ENCODE assay signal across 11 cellular contexts in the genomic region with DNA sequence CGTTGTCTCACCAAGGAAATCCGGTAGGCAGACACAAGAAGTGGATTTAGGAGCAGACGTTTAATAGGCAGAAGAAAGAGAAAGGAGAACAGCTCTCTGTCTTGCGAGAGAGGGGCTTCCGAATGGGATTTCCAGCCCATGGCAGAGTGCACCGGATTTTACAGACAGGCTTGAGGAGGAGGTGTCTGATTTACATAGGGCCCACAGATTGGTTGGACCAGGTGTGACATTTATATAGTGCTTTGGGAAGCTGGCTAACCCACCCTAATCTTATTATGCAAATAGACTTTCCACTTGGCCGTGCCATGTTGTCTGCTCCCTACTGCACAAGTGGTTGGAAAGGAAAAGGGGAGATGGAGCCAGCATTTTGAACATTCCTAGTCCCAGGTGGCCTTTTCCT. TPM values are rescaled to one million over a fixed set of nuclear protein-coding genes. Genes with fewer than 3 reads are reported as not detected.
A peak's percentile ranks its signal among the peaks of the same experiment; 100 is the strongest.
DNase-seq lines count a peak whose midpoint lies in the region; ATAC-seq and TF ChIP-seq lines count a peak whose summit lies in the region.
"Had no signal": no experiment of that assay in that cellular context is flagged by ENCODE, and none has a peak within 500 bp of the region (broad histone marks: within the 10 kb centered on the region; RNA-seq: fewer than 3 reads in every experiment).

No MANE protein-coding gene starts in this region.

- TF ChIP-seq CTCF in right atrium auricular region (IDR thresholded peaks at IDR 0.05) (no peak), omental fat pad (IDR thresholded peaks at IDR 0.05) (no peak)

- H3K4me3 ChIP-seq in right atrium auricular region, result peak overlapping the region in 1 of 2 donors; percentile 10
- H3K4me3 ChIP-seq: coronary artery, transverse colon had no signal

- peak; percentile 87 for ATAC-seq in Right ventricle myocardium superior (ENCODE audit: poor library complexity)
- peak; percentile 9 to 36 for ATAC-seq in left cardiac atrium
- ATAC-seq in GM18520 (IDR thresholded peaks at IDR 0.05; ENCODE audit: unreplicated experiment), result no peak
- ATAC-seq in HG02973 (IDR thresholded peaks at IDR 0.05; ENCODE audit: unreplicated experiment), result no peak
- ATAC-seq in omental fat pad (ENCODE audit: low FRiP score), result no peak

- no peaks in the 10 kb centered on the region for H3K4me1 ChIP-seq in right atrium auricular region

- intact Hi-C loops in Right ventricle myocardium superior (cut with DNase I), result no loop called here
- intact Hi-C loops in left cardiac atrium (cut with DNase I), result no loop called here

- no peaks in the 10 kb centered on the region for H3K9me3 ChIP-seq in right atrium auricular region
- H3K9me3 ChIP-seq: transverse colon had no signal

- H3K27ac ChIP-seq in right atrium auricular region, result no peak overlapping the region
- H3K27ac ChIP-seq: coronary artery, transverse colon had no signal

- DNase-seq in Right ventricle myocardium superior (no peak), right atrium auricular region (ENCODE audit: low spot score) (no peak), NCI-H774 (lab: John Stamatoyannopoulos, UW) (peak; percentile 80), left cardiac atrium (no peak), kidney tubule cell (ENCODE audit: low spot score) (no peak), omental fat pad (ENCODE audit: low spot score) (no peak)
- DNase-seq: NCI-H345, transverse colon had no signal

- no peaks in the 10 kb centered on the region for H3K27me3 ChIP-seq in right atrium auricular region
- H3K27me3 ChIP-seq: transverse colon had no signal

- H3K36me3 ChIP-seq in right atrium auricular region, result no peaks in the 10 kb centered on the region
- H3K36me3 ChIP-seq: transverse colon had no signal

RNA-seq across cellular contexts. Expression of a gene that starts 57.8 kb away (rescaled TPM):
- total RNA-seq in Right ventricle myocardium superior (21.5 TPM), right atrium auricular region (10 to 100 TPM; 20.8 to 33.7 TPM), left cardiac atrium (10 to 100 TPM; 25.1 to 28.6 TPM), omental fat pad (10 to 100 TPM in 3 of 4 donors, 1 to 10 TPM in 1; 7.4 to 15.9 (median 11.4) TPM)

RNA-seq across cellular contexts. Expression of a gene that starts 58.2 kb away (rescaled TPM):
- total RNA-seq in Right ventricle myocardium superior (359 TPM), right atrium auricular region (100 to 1,000 TPM; 206 to 292 TPM), left cardiac atrium (100 to 1,000 TPM; 133 to 144 TPM), omental fat pad (10 to 100 TPM; 44.9 to 92.7 (median 55.4) TPM)

Comparison
In these comparisons a context has a peak if more than half of its experiments do, and no peak if none do; other contexts are left out.
1. ATAC-seq: peak in Right ventricle myocardium superior (single experiment) and left cardiac atrium (2 of 2); none in GM18520 (single experiment), HG02973 (single experiment) and omental fat pad (single experiment).